ENCODE assay signal across 11 cellular contexts in the genomic region with DNA sequence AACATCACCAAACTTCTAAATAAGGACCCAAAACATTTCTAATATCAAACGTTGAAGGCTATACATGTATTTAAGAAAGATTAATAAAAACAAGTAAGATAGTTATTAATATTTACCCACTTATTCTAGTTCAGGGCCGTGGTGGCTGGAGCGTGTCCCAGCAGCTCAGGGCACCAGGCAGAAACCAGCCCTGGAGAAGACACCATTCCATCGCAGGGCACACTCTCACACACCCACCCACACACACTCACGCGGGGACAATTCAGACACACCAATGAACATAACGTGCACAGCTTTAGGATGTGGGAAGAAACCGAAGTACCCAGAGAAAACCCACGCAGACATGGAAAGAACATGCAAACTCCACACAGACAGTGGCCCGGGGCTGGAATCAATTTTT. TPM values are rescaled to one million over a fixed set of nuclear protein-coding genes. Genes with fewer than 3 reads are reported as not detected.
DNase-seq lines count a peak whose midpoint lies in the region; ATAC-seq, FAIRE-seq and TF ChIP-seq lines count a peak whose summit lies in the region.
"Had no signal": no experiment of that assay in that cellular context is flagged by ENCODE, and none has a peak within 500 bp of the region (broad histone marks: within the 10 kb centered on the region; RNA-seq: fewer than 3 reads in every experiment).

No MANE protein-coding gene starts in this region.

- BruUV-seq in HepG2 (replicated peaks; lab: Mats Ljungman, UMichigan), result no TSS peak

- CTCF ChIA-PET in HEK293 (lab: Yijun Ruan, JAX), result interaction anchor here (0.5 to 5.4 kb wide), 59 partner anchors 7 to 1341 kb away, joined by 3 to 38 read pairs (median 4); a partner anchor contains a TSS
- CTCF ChIA-PET in HepG2 (lab: Yijun Ruan, JAX; ENCODE audit: low intra/inter-chr PET ratio, low total read pairs), result interaction anchor here (1.3 to 3.3 kb wide), 4 partner anchors 46 to 141 kb away, joined by 4 to 45 read pairs (median 8); a partner anchor contains a TSS

- peaks cover 3% of the 10 kb centered on the region; the same call in 1 of the 3 replicates for H3K36me3 Mint-ChIP-seq in GM23338 (ENCODE audit: low read depth)

- FAIRE-seq in HepG2 (lab: Jason Lieb, UNC), result no peak

- ATAC-seq in HepG2 (peak; percentile 66), GM18870 (IDR thresholded peaks at IDR 0.05; ENCODE audit: unreplicated experiment) (no peak), GM23338 (no peak), GM19452 (IDR thresholded peaks at IDR 0.05; ENCODE audit: unreplicated experiment) (no peak), GM18907 (IDR thresholded peaks at IDR 0.05; ENCODE audit: unreplicated experiment) (no peak)

- H3K9me3 Mint-ChIP-seq in GM23338, result no peaks in the 10 kb centered on the region
- H3K9me3 Mint-ChIP-seq: CD14-positive monocyte; CD4-positive, alpha-beta memory T cell had no signal

- no peak overlapping the region for H3K27ac Mint-ChIP-seq in GM23338

- H3K27ac ChIP-seq in HEK293 (ENCODE audit: extremely low read depth, low read depth, low read length) (no peak overlapping the region), VCaP (peak overlapping the region; percentile 9; the same call in 1 of the 2 replicates), HepG2 (ENCODE audit: extremely low read length, insufficient read depth, low read length) (no peak overlapping the region), parathyroid adenoma (no peak overlapping the region), GM23338 (ENCODE audit: low read depth) (no peak overlapping the region)
- H3K27ac ChIP-seq: KMS-11 had no signal

- H3K27me3 Mint-ChIP-seq in GM23338 (ENCODE audit: insufficient read depth, low read depth, poor library complexity), result peaks cover 8% of the 10 kb centered on the region
- H3K27me3 Mint-ChIP-seq: CD4-positive, alpha-beta memory T cell had no signal

- no peak for TF ChIP-seq CTCF in HEK293 (tag by site-specific recombination; IDR thresholded peaks at IDR 0.05)
- TF ChIP-seq CTCF in VCaP (conservative IDR thresholded peaks at IDR 0.05), result no peak
- no peak for TF ChIP-seq CTCF in HepG2 (CRISPR knock-in tag; IDR thresholded peaks at IDR 0.05)
- TF ChIP-seq CTCF in parathyroid adenoma (IDR thresholded peaks at IDR 0.05), result no peak
- TF ChIP-seq CTCF in GM23338 (conservative IDR thresholded peaks at IDR 0.05; ENCODE audit: low read depth in 2 of 2), result no peak

- TF ChIP-seq EP300 in HepG2 (IDR thresholded peaks at IDR 0.05; ENCODE audit: low read depth in 2 of 2, low read length in 2 of 2) (no peak), HepG2 (CRISPR knock-in tag; IDR thresholded peaks at IDR 0.05; ENCODE audit: borderline replicate concordance) (no peak)

- TF ChIP-seq RAD21 in HepG2 (CRISPR knock-in tag; IDR thresholded peaks at IDR 0.05), result no peak

- no peaks in the 10 kb centered on the region for H3F3A ChIP-seq in GM23338 (replicated peaks; ENCODE audit: low read depth)

- H3K4me3 Mint-ChIP-seq in GM23338, result no peak overlapping the region
- H3K4me3 Mint-ChIP-seq: CD14-positive monocyte had no signal

- H3K4me3 ChIP-seq in HEK293 (ENCODE audit: low read depth, low read length) (no peak overlapping the region), HepG2 (replicated peaks in 1 of 3; ENCODE audit: insufficient read depth in 1 of 3, low read depth in 2 of 3, low read length in 3 of 3) (peak overlapping the region in 1 of 3 experiments; percentile 30; a peak in 2 of 6 replicates), parathyroid adenoma (ENCODE audit: low read depth, low read length) (no peak overlapping the region), GM23338 (no peak overlapping the region)

- H3K4me1 Mint-ChIP-seq in GM23338, result peaks cover 6% of the 10 kb centered on the region; the same call in 2 of the 3 replicates

- DNase-seq in HepG2 (ENCODE audit: low spot score) (no peak), GM23338 (ENCODE audit: low spot score) (no peak)

- H3K36me3 ChIP-seq in HEK293 (ENCODE audit: control insufficient read depth in 2 of 2, insufficient read depth in 1 of 2, low read length in 2 of 2) (no peaks in the 10 kb centered on the region), HepG2 (replicated peaks in 1 of 2; ENCODE audit: control insufficient read depth in 1 of 2, insufficient read depth in 2 of 2, low read length in 2 of 2) (no peaks in the 10 kb centered on the region), parathyroid adenoma (ENCODE audit: control insufficient read depth, insufficient read depth, low read length) (no peaks in the 10 kb centered on the region), GM23338 (ENCODE audit: insufficient read depth) (no peaks in the 10 kb centered on the region)

- H2AFZ ChIP-seq in HepG2 (ENCODE audit: low read length) (no peak overlapping the region), parathyroid adenoma (peak overlapping the region; percentile 75), GM23338 (no peak overlapping the region)

- POLR2A ChIA-PET in HEK293 (lab: Yijun Ruan, JAX) (interaction anchor here (1.3 to 1.7 kb wide), 2 partner anchors 14 to 93 kb away, joined by 7 to 10 read pairs; a partner anchor contains a TSS), HepG2 (lab: Yijun Ruan, JAX) (interaction anchor here (0.6 to 1.6 kb wide), 5 partner anchors 13 to 265 kb away, joined by 3 to 13 read pairs (median 4); a partner anchor contains a TSS)

- TF ChIP-seq POLR2A in HepG2 (IDR thresholded peaks at IDR 0.05; ENCODE audit: insufficient read depth in 1 of 2, low read depth in 2 of 2, low read length in 2 of 2), result no peak

- H3K4me1 ChIP-seq in HEK293 (ENCODE audit: control insufficient read depth, insufficient read depth, low read length) (peaks cover 3% of the 10 kb centered on the region; the same call in 1 of the 2 replicates), HepG2 (ENCODE audit: insufficient read depth, low read length) (peaks cover 21% of the 10 kb centered on the region), parathyroid adenoma (peaks cover 5% of the 10 kb centered on the region), GM23338 (ENCODE audit: insufficient read depth) (0 out of 2 replicates have a peak, but pooled peaks cover 5% of the 10 kb centered on the region)

- in situ Hi-C loops in HepG2 (cut with HindIII; ENCODE audit: extremely low pct_ligation_motif_present, low pct_unique_long_range_greater_than_20kb), result no loop called here

- H3K4me2 ChIP-seq in HepG2 (ENCODE audit: low read depth, low read length) (peak overlapping the region; percentile 72), parathyroid adenoma (ENCODE audit: low read length) (no peak overlapping the region), GM23338 (no peak overlapping the region)

- H3K9me2 ChIP-seq in GM23338 (ENCODE audit: insufficient read depth), result no peaks in the 10 kb centered on the region

- whole genome bisulfite sequencing in HepG2 (ENCODE audit: low lambda C conversion rate), result 49% methylated on average over 10 of the region's 10 CpGs

- H3K9ac ChIP-seq in HepG2 (ENCODE audit: insufficient read depth, low read depth, low read length) (no peak overlapping the region), parathyroid adenoma (no peak overlapping the region)
- H3K9ac ChIP-seq: KMS-11 had no signal

- H3K27me3 ChIP-seq in HepG2 (ENCODE audit: control insufficient read depth in 1 of 2, insufficient read depth in 2 of 2, low read length in 2 of 2) (peaks cover 0 to 9% of the 10 kb centered on the region in 2 experiments; a peak in 4 of 5 replicates), parathyroid adenoma (ENCODE audit: control insufficient read depth, insufficient read depth, low read length) (no peaks in the 10 kb centered on the region), GM23338 (ENCODE audit: insufficient read depth) (no peaks in the 10 kb centered on the region)

- intact Hi-C loops in HepG2 (cut with micrococcal nuclease; ENCODE audit: unreplicated experiment), result no loop called here

- H3K79me2 ChIP-seq in HepG2 (ENCODE audit: insufficient read depth, low read length), result no peaks in the 10 kb centered on the region
- no peaks in the 10 kb centered on the region for H3K79me2 ChIP-seq in parathyroid adenoma
- no peaks in the 10 kb centered on the region for H3K79me2 ChIP-seq in GM23338 (replicated peaks; ENCODE audit: insufficient read depth)

- no peaks in the 10 kb centered on the region for H4K20me1 ChIP-seq in HepG2 (ENCODE audit: insufficient read depth, low read length)
- no peaks in the 10 kb centered on the region for H4K20me1 ChIP-seq in GM23338 (replicated peaks; ENCODE audit: insufficient read depth)

- H3K9me3 ChIP-seq in HEK293 (ENCODE audit: control insufficient read depth, insufficient read depth, low read depth, low read length), result no peaks in the 10 kb centered on the region
- no peaks in the 10 kb centered on the region for H3K9me3 ChIP-seq in HepG2 (ENCODE audit: low read length)
- H3K9me3 ChIP-seq in parathyroid adenoma (ENCODE audit: control insufficient read depth, low read length), result no peaks in the 10 kb centered on the region

RNA-seq across cellular contexts. Expression of a gene that starts 13.5 kb away (rescaled TPM):
- total RNA-seq in HepG2 (2016; rRNA removed; fragmentation: Illumina TruSeq; extraction: Trizol), result 0.62 and 0.86 TPM in 2 replicates
- total RNA-seq in HepG2 (2016; cell fraction: cytosol; rRNA removed; fragmentation: Illumina TruSeq; extraction: Trizol; ENCODE audit: low read depth), result 0.62 and 0.71 TPM in 2 replicates
- total RNA-seq in HepG2 (2016; cell fraction: insoluble cytoplasmic fraction; rRNA removed; fragmentation: Illumina TruSeq; extraction: Trizol), result 0.86 and 1.00 TPM in 2 replicates
- 1.1 and 1.2 TPM in 2 replicates for total RNA-seq in HepG2 (2016; cell fraction: membrane; rRNA removed; fragmentation: Illumina TruSeq; extraction: Trizol)
- 0.47 and 0.68 TPM in 2 replicates for total RNA-seq in HepG2 (2016; cell fraction: nucleus; rRNA removed; fragmentation: Illumina TruSeq; extraction: Trizol)
- polyA plus RNA-seq in HepG2 (2011; rRNA removed) (0.35 and 0.41 TPM in 2 replicates), GM23338 (2016; fragmentation: Nextera tagmentation; extraction: Ambion mirVana) (2.7 and 3.7 TPM in 2 replicates)
- polyA plus RNA-seq in HepG2 (2011; cell fraction: cytosol; rRNA removed), result 0.13 and 0.24 TPM in 2 replicates
- polyA plus RNA-seq in HepG2 (2011; cell fraction: nucleus; rRNA removed), result 0.37 and 0.81 TPM in 2 replicates
- polyA plus RNA-seq in HepG2 (2012), result 0.44 and 0.50 TPM in 2 replicates
- 0.77 and 0.84 TPM in 2 replicates for polyA plus RNA-seq in HepG2 (2016; cell fraction: cytosol; fragmentation: Illumina TruSeq; extraction: Trizol; ENCODE audit: low read depth)
- polyA plus RNA-seq in HepG2 (2016; cell fraction: insoluble cytoplasmic fraction; fragmentation: Illumina TruSeq; extraction: Trizol; ENCODE audit: low read depth), result 0.55 and 0.73 TPM in 2 replicates
- 0.72 and 1.00 TPM in 2 replicates for polyA plus RNA-seq in HepG2 (2016; cell fraction: membrane; fragmentation: Illumina TruSeq; extraction: Trizol; ENCODE audit: low read depth)
- polyA plus RNA-seq in HepG2 (2016; cell fraction: nucleus; fragmentation: Illumina TruSeq; extraction: Trizol; ENCODE audit: insufficient read depth, low read depth), result 0.29 and 0.92 TPM in 2 replicates
- 0.06 and 3.9 TPM in 2 replicates for polyA minus RNA-seq in HepG2 (2011; rRNA and poly(A)+ RNA removed; ENCODE audit: low replicate concordance)
- polyA minus RNA-seq in HepG2 (2011; cell fraction: cytosol; rRNA and poly(A)+ RNA removed), result 0.40 and 0.53 TPM in 2 replicates
- polyA minus RNA-seq in HepG2 (2011; cell fraction: nucleus; rRNA and poly(A)+ RNA removed), result not detected in 2 replicates
- 0.85 and 1.0 TPM in 2 replicates for total RNA-seq in GM23338 (2014; rRNA removed; shearing (Covaris generic))

RNA-seq across cellular contexts. Expression of a gene that starts 13.7 kb away (rescaled TPM):
- 3.2 and 5.3 TPM in 2 replicates for total RNA-seq in HepG2 (2016; rRNA removed; fragmentation: Illumina TruSeq; extraction: Trizol)
- total RNA-seq in HepG2 (2016; cell fraction: cytosol; rRNA removed; fragmentation: Illumina TruSeq; extraction: Trizol; ENCODE audit: low read depth), result 4.6 and 5.3 TPM in 2 replicates
- total RNA-seq in HepG2 (2016; cell fraction: insoluble cytoplasmic fraction; rRNA removed; fragmentation: Illumina TruSeq; extraction: Trizol), result 2.3 and 6.0 TPM in 2 replicates
- total RNA-seq in HepG2 (2016; cell fraction: membrane; rRNA removed; fragmentation: Illumina TruSeq; extraction: Trizol), result 2.1 and 2.6 TPM in 2 replicates
- total RNA-seq in HepG2 (2016; cell fraction: nucleus; rRNA removed; fragmentation: Illumina TruSeq; extraction: Trizol), result 16.7 and 17.4 TPM in 2 replicates
- polyA plus RNA-seq in HepG2 (2011; rRNA removed) (3.2 and 3.3 TPM in 2 replicates), GM23338 (2016; fragmentation: Nextera tagmentation; extraction: Ambion mirVana) (3.9 and 4.1 TPM in 2 replicates)
- 0.70 and 0.79 TPM in 2 replicates for polyA plus RNA-seq in HepG2 (2011; cell fraction: cytosol; rRNA removed)
- 16.9 and 20.1 TPM in 2 replicates for polyA plus RNA-seq in HepG2 (2011; cell fraction: nucleus; rRNA removed)
- polyA plus RNA-seq in HepG2 (2012), result 2.8 and 3.1 TPM in 2 replicates
- polyA plus RNA-seq in HepG2 (2016; cell fraction: cytosol; fragmentation: Illumina TruSeq; extraction: Trizol; ENCODE audit: low read depth), result 0.44 and 0.50 TPM in 2 replicates
- 1.8 and 2.1 TPM in 2 replicates for polyA plus RNA-seq in HepG2 (2016; cell fraction: insoluble cytoplasmic fraction; fragmentation: Illumina TruSeq; extraction: Trizol; ENCODE audit: low read depth)
- 0.84 and 1.6 TPM in 2 replicates for polyA plus RNA-seq in HepG2 (2016; cell fraction: membrane; fragmentation: Illumina TruSeq; extraction: Trizol; ENCODE audit: low read depth)
- 16.9 and 18.5 TPM in 2 replicates for polyA plus RNA-seq in HepG2 (2016; cell fraction: nucleus; fragmentation: Illumina TruSeq; extraction: Trizol; ENCODE audit: insufficient read depth, low read depth)
- 6.0 and 7.6 TPM in 2 replicates for polyA minus RNA-seq in HepG2 (2011; rRNA and poly(A)+ RNA removed; ENCODE audit: low replicate concordance)
- polyA minus RNA-seq in HepG2 (2011; cell fraction: cytosol; rRNA and poly(A)+ RNA removed), result 1.6 and 3.0 TPM in 2 replicates
- polyA minus RNA-seq in HepG2 (2011; cell fraction: nucleus; rRNA and poly(A)+ RNA removed), result 17.4 and 18.2 TPM in 2 replicates
- 5.9 and 10.1 TPM in 2 replicates for total RNA-seq in GM23338 (2014; rRNA removed; shearing (Covaris generic))
